In genomic region chr3:184239221-184239620, GRCh38 we compare ENCODE assay signal across 15 cellular contexts. TPM values are rescaled to one million over a fixed set of nuclear protein-coding genes. Genes with fewer than 3 reads are reported as not detected.
DNase-seq lines count a peak whose midpoint lies in the region; ATAC-seq and TF ChIP-seq lines count a peak whose summit lies in the region.
"Had no signal": no experiment of that assay in that cellular context is flagged by ENCODE, and none has a peak within 500 bp of the region (broad histone marks: within the 10 kb centered on the region; RNA-seq: fewer than 3 reads in every experiment).

No MANE protein-coding gene starts in this region.

- H2BK12ac ChIP-seq in neuronal stem cell (ENCODE audit: low read length), result no peak overlapping the region

- H2AK5ac ChIP-seq in neuronal stem cell (ENCODE audit: low read depth, low read length), result no peak overlapping the region

- peak overlapping the region; percentile 44 for H3K23ac ChIP-seq in neuronal stem cell (ENCODE audit: low read depth, low read length, poor library complexity)

- no CpG with 5 or more reads among the region's 8 CpGs for WGBS in neuronal stem cell (ENCODE audit: extremely low coverage in 2 of 2, insufficient read length in 2 of 2, insufficient replicate concordance in 1 of 2), 2 donors

- no peak for TF ChIP-seq POLR2A in vagina (IDR thresholded peaks at IDR 0.05)

- H3K4ac ChIP-seq in neuronal stem cell (ENCODE audit: low read length), result no peak overlapping the region

- H3K4me3 ChIP-seq in BLaER1 (no peak overlapping the region), neuronal stem cell (ENCODE audit: low read length in 2 of 2) (no peak overlapping the region), vagina (no peak overlapping the region)

- intact Hi-C loops in vagina (cut with DNase I), result no loop called here

- H3K27ac ChIP-seq in BLaER1 (no peak overlapping the region), neuronal stem cell (replicated peaks; ENCODE audit: low read length) (no peak overlapping the region), vagina (no peak overlapping the region)
- H3K27ac ChIP-seq: C4-2B had no signal

- H3K14ac ChIP-seq in neuronal stem cell (ENCODE audit: low read length), result no peak overlapping the region

- H3K9me3 ChIP-seq in BLaER1, result no peaks in the 10 kb centered on the region
- H3K9me3 ChIP-seq in neuronal stem cell (replicated peaks in 1 of 2; ENCODE audit: control insufficient read depth in 2 of 2, insufficient read depth in 1 of 2, low read depth in 1 of 2, low read length in 2 of 2), result no peaks in the 10 kb centered on the region
- H3K9me3 ChIP-seq in vagina, result no peaks in the 10 kb centered on the region
- H3K9me3 ChIP-seq: BE2C, Caco-2 had no signal

- no peak overlapping the region for H4K91ac ChIP-seq in neuronal stem cell (ENCODE audit: low read depth, low read length, poor library complexity)

- H3K4me1 ChIP-seq in BLaER1 (peaks cover 48% of the 10 kb centered on the region), neuronal stem cell (ENCODE audit: control insufficient read depth in 2 of 2, insufficient read depth in 1 of 2, low read depth in 1 of 2, low read length in 2 of 2) (peaks cover 0 to 1% of the 10 kb centered on the region in 2 donors), vagina (peaks cover 9% of the 10 kb centered on the region)
- H3K4me1 ChIP-seq: Caco-2 had no signal

- H3K79me1 ChIP-seq in neuronal stem cell (ENCODE audit: low read depth, low read length), result peaks cover 5% of the 10 kb centered on the region

- H3K36me3 ChIP-seq in BLaER1, result peaks cover 32% of the 10 kb centered on the region
- peaks cover 16 to 26% of the 10 kb centered on the region in 2 donors for H3K36me3 ChIP-seq in neuronal stem cell (replicated peaks in 1 of 2; ENCODE audit: control insufficient read depth in 2 of 2, insufficient read depth in 2 of 2, low read length in 2 of 2)
- peaks cover 0 to 19% of the 10 kb centered on the region in 2 donors for H3K36me3 ChIP-seq in vagina

- no peak overlapping the region for H2BK120ac ChIP-seq in neuronal stem cell (ENCODE audit: low read depth, low read length)

- H3K9ac ChIP-seq in BLaER1, result no peak overlapping the region
- H3K9ac ChIP-seq in neuronal stem cell (ENCODE audit: low read depth, low read length, poor library complexity), result no peak overlapping the region

- H3K4me2 ChIP-seq in BLaER1 (peak overlapping the region; percentile 97; the same call in 1 of the 2 replicates), neuronal stem cell (ENCODE audit: insufficient read depth, low read length, poor library complexity, severe bottlenecking) (no peak overlapping the region)

- no peak overlapping the region for H2BK5ac ChIP-seq in neuronal stem cell (ENCODE audit: low read length)

- ATAC-seq in GM18502 (IDR thresholded peaks at IDR 0.05; ENCODE audit: poor library complexity, unreplicated experiment), result no peak

- H2AFZ ChIP-seq in neuronal stem cell (ENCODE audit: low read length), result no peak overlapping the region

- H4K20me1 ChIP-seq in BLaER1, result peaks cover 52% of the 10 kb centered on the region

- H3K18ac ChIP-seq in neuronal stem cell (ENCODE audit: low read length), result no peak overlapping the region

- no peak overlapping the region for H4K8ac ChIP-seq in neuronal stem cell (ENCODE audit: low read depth, low read length)

- no peak overlapping the region for H2BK15ac ChIP-seq in neuronal stem cell (ENCODE audit: low read length)

- H3K27me3 ChIP-seq in BLaER1, result no peaks in the 10 kb centered on the region
- peaks cover 0 to 41% (median 0%) of the 10 kb centered on the region in 3 experiments for H3K27me3 ChIP-seq in neuronal stem cell (ENCODE audit: control insufficient read depth in 3 of 3, insufficient read depth in 3 of 3, low read depth in 1 of 3, low read length in 3 of 3)
- no peaks in the 10 kb centered on the region for H3K27me3 ChIP-seq in vagina
- H3K27me3 ChIP-seq: BE2C had no signal

- DNase-seq in HuH-7.5 (ENCODE audit: low spot score) (peak; percentile 3), islet precursor cell (peak; percentile 34), neuronal stem cell (ENCODE audit: low spot score) (no peak), vagina (ENCODE audit: extremely low spot score in 2 of 2) (no peak), cerebellum (ENCODE audit: low spot score) (no peak)
- DNase-seq: ACHN; BE2C; Caco-2; CD4-positive, alpha-beta T cell; GOT3; H9 had no signal

- no peak for TF ChIP-seq CTCF in vagina (IDR thresholded peaks at IDR 0.05)

RNA-seq across cellular contexts. Expression of gene ALG3, which starts 9.5 kb away (rescaled TPM):
- polyA plus RNA-seq in neuronal stem cell (2013, experiment 1 of 2), result 34.1 TPM
- polyA plus RNA-seq in neuronal stem cell (2013, experiment 2 of 2), result 34.0 TPM
- total RNA-seq in vagina (58.2 TPM), cerebellum (13.7 TPM)

RNA-seq across cellular contexts. Expression of gene VWA5B2, which starts 9.8 kb away (rescaled TPM):
- 0.13 TPM for polyA plus RNA-seq in neuronal stem cell (2013, experiment 1 of 2)
- 0.21 TPM for polyA plus RNA-seq in neuronal stem cell (2013, experiment 2 of 2)
- total RNA-seq in vagina, result 0.98 TPM
- total RNA-seq in cerebellum, result 6.6 TPM
- total RNA-seq: CD4-positive, alpha-beta T cell had no signal

RNA-seq across cellular contexts. Expression of gene EEF1AKMT4, which starts 10.3 kb away (rescaled TPM):
- polyA plus RNA-seq in neuronal stem cell (2013, experiment 1 of 2), result 2.8 TPM
- 2.5 TPM for polyA plus RNA-seq in neuronal stem cell (2013, experiment 2 of 2)
- total RNA-seq in vagina (5.6 TPM), cerebellum (0.91 TPM)
- total RNA-seq: CD4-positive, alpha-beta T cell had no signal

RNA-seq across cellular contexts. Expression of gene CAMK2N2, which starts 22.1 kb away (rescaled TPM):
- polyA plus RNA-seq in neuronal stem cell (2013, experiment 1 of 2), result 2.9 TPM
- 2.7 TPM for polyA plus RNA-seq in neuronal stem cell (2013, experiment 2 of 2)
- not detected for total RNA-seq in vagina
- 5.8 TPM for total RNA-seq in cerebellum
- total RNA-seq: CD4-positive, alpha-beta T cell; HT-29 had no signal

RNA-seq across cellular contexts. Expression of gene ECE2, which starts 36.6 kb away (rescaled TPM):
- polyA plus RNA-seq in neuronal stem cell (2013, experiment 1 of 2), result 0.04 TPM
- polyA plus RNA-seq in neuronal stem cell (2013, experiment 2 of 2), result 0.06 TPM
- total RNA-seq in vagina (1.7 TPM), cerebellum (10.1 TPM)
- total RNA-seq: Caco-2; CD4-positive, alpha-beta T cell; H9; HT-29 had no signal

Comparison
In these comparisons a context has a peak if more than half of its experiments do, and no peak if none do; other contexts are left out.
1. DNase-seq: peak in HuH-7.5 (single experiment) and islet precursor cell (single experiment); none in neuronal stem cell (single experiment), vagina (0 of 2) and cerebellum (single experiment).